ENCODE assay signal across 12 cellular contexts in the genomic region with DNA sequence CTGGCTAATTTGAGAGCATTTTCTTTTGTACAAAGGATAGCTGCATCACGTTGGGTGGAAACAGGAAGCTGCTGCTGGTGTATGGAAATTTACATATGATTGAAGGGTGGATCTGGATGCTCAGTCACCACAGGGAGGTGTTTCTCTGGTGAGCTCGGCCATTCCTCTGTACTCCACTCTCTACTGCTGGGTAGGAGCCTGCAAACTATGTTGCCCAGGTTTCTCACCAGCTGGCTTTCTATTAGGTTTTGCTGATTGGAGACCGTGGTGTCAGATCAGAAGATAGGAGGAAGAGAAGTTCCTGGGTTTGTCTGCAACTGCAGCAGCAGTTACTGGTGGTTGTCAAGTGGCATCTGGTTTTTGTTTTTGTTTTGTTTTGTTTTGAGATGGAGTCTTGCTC.
DNase-seq lines count a peak whose midpoint lies in the region; ATAC-seq and TF ChIP-seq lines count a peak whose summit lies in the region.
"Had no signal": no experiment of that assay in that cellular context is flagged by ENCODE, and none has a peak within 500 bp of the region (broad histone marks: within the 10 kb centered on the region; RNA-seq: fewer than 3 reads in every experiment).

No MANE protein-coding gene starts in this region.

- H3K4ac ChIP-seq in trophoblast cell (ENCODE audit: low read depth, low read length): no peak overlapping the region

- H3K14ac ChIP-seq in trophoblast cell (ENCODE audit: low read length): no peak overlapping the region

- H3K18ac ChIP-seq in trophoblast cell (ENCODE audit: low read length): no peak overlapping the region

- H3K9me3 Mint-ChIP-seq in activated T-cell treated with anti-CD3 and anti-CD28 coated beads, Interleukin-2, amount 50 U/mL, for 4 hours: no peaks in the 10 kb centered on the region
- peaks cover 3% of the 10 kb centered on the region for H3K9me3 Mint-ChIP-seq in activated naive CD8-positive, alpha-beta T cell treated with anti-CD3 and anti-CD28 coated beads for 36 hours

- peaks cover 40% of the 10 kb centered on the region for H3K36me3 ChIP-seq in OCI-LY7 (ENCODE audit: insufficient read depth, low read length)
- peaks cover 12 to 21% of the 10 kb centered on the region in 2 experiments for H3K36me3 ChIP-seq in trophoblast cell (ENCODE audit: control insufficient read depth in 1 of 2, insufficient read depth in 2 of 2, low read length in 2 of 2)

- H2BK12ac ChIP-seq in trophoblast cell (ENCODE audit: low read length): no peak overlapping the region

- DNase-seq in activated T-cell treated with anti-CD3 and anti-CD28 coated beads, Interleukin-2, amount 50 U/mL, for 4 hours: no peak
- DNase-seq in activated T-cell treated with anti-CD3 and anti-CD28 coated beads for 4 hours: no peak
- DNase-seq in OCI-LY7 (ENCODE audit: low spot score): peak; percentile 14
- DNase-seq in activated naive CD8-positive, alpha-beta T cell treated with anti-CD3 and anti-CD28 coated beads for 36 hours: no peak
- peak; percentile 82 to 90 for DNase-seq in trophoblast cell
- no peak for DNase-seq in amniotic stem cell (lab: John Stamatoyannopoulos, UW)
- DNase-seq in ureter (ENCODE audit: low spot score): no peak
- DNase-seq: GF-D8, GOT3, NCI-H2029 had no signal

- H4K20me1 ChIP-seq in OCI-LY7 (ENCODE audit: insufficient read depth, low read length): no peaks in the 10 kb centered on the region

- POLR2A ChIA-PET in OCI-LY7 (lab: Charles Lee): interaction anchor here (0.7 to 0.8 kb wide), 2 partner anchors 9 to 90 kb away, joined by 3 read pairs; no protein-coding TSS in a partner anchor

- H3K27me3 ChIP-seq in trophoblast cell (ENCODE audit: insufficient read depth, low read length): no peaks in the 10 kb centered on the region
- H3K27me3 ChIP-seq: tibial nerve had no signal

- H2AFZ ChIP-seq in OCI-LY7 (ENCODE audit: low read length): no peak overlapping the region
- H2AFZ ChIP-seq in trophoblast cell (ENCODE audit: insufficient read depth, low read length, poor library complexity): no peak overlapping the region

- H3K27me3 Mint-ChIP-seq in activated T-cell treated with anti-CD3 and anti-CD28 coated beads, Interleukin-2, amount 50 U/mL, for 4 hours (ENCODE audit: low read depth): no peaks in the 10 kb centered on the region
- H3K27me3 Mint-ChIP-seq in activated naive CD8-positive, alpha-beta T cell treated with anti-CD3 and anti-CD28 coated beads for 36 hours: no peaks in the 10 kb centered on the region

- H3K23ac ChIP-seq in trophoblast cell (ENCODE audit: low read length): no peak overlapping the region

- H3K4me2 ChIP-seq in OCI-LY7 (ENCODE audit: low read length) (no peak overlapping the region), trophoblast cell (ENCODE audit: low read length) (no peak overlapping the region)

- peak; percentile 18 to 51 for ATAC-seq in activated T-cell treated with anti-CD3 and anti-CD28 coated beads, Interleukin-2, amount 50 U/mL, for 4 hours
- ATAC-seq in GM19035 (IDR thresholded peaks at IDR 0.05; ENCODE audit: unreplicated experiment): no peak

- WGBS in trophoblast cell (ENCODE audit: extremely low coverage, insufficient coverage, insufficient read length): no CpG with 5 or more reads among the region's 3 CpGs

- H4K91ac ChIP-seq in trophoblast cell (ENCODE audit: low read depth, low read length): no peak overlapping the region

- H3K79me1 ChIP-seq in trophoblast cell (ENCODE audit: low read length): no peaks in the 10 kb centered on the region

- peak overlapping the region; percentile 34 for H3K27ac Mint-ChIP-seq in activated naive CD8-positive, alpha-beta T cell treated with anti-CD3 and anti-CD28 coated beads for 36 hours

- H3K36me3 Mint-ChIP-seq in activated T-cell treated with anti-CD3 and anti-CD28 coated beads, Interleukin-2, amount 50 U/mL, for 4 hours (ENCODE audit: insufficient read depth): peaks cover 28% of the 10 kb centered on the region
- H3K36me3 Mint-ChIP-seq in activated naive CD8-positive, alpha-beta T cell treated with anti-CD3 and anti-CD28 coated beads for 36 hours: peaks cover 48% of the 10 kb centered on the region

- H3K9ac ChIP-seq in trophoblast cell (ENCODE audit: low read length): no peak overlapping the region

- H3K4me1 Mint-ChIP-seq in activated T-cell treated with anti-CD3 and anti-CD28 coated beads, Interleukin-2, amount 50 U/mL, for 4 hours (ENCODE audit: low read depth): peaks cover 19% of the 10 kb centered on the region
- H3K4me1 Mint-ChIP-seq in activated naive CD8-positive, alpha-beta T cell treated with anti-CD3 and anti-CD28 coated beads for 36 hours: peaks cover 10% of the 10 kb centered on the region

- no peaks in the 10 kb centered on the region for H3K4me1 ChIP-seq in OCI-LY7 (ENCODE audit: insufficient read depth, low read length, poor library complexity, severe bottlenecking)
- peaks cover 2 to 4% of the 10 kb centered on the region in 2 experiments for H3K4me1 ChIP-seq in trophoblast cell (ENCODE audit: control insufficient read depth in 1 of 2, insufficient read depth in 2 of 2, low read length in 2 of 2)
- H3K4me1 ChIP-seq: tibial nerve had no signal

- H2AK5ac ChIP-seq in trophoblast cell (ENCODE audit: low read length): no peak overlapping the region

- intact Hi-C loops in OCI-LY7 (cut with micrococcal nuclease; ENCODE audit: unreplicated experiment): no loop called here

- H2BK120ac ChIP-seq in trophoblast cell (ENCODE audit: insufficient read depth, low read length, poor library complexity): no peak overlapping the region

- no peaks in the 10 kb centered on the region for H3K9me2 ChIP-seq in OCI-LY7 (ENCODE audit: insufficient read depth, low read length)

- no TSS peak for BruUV-seq in OCI-LY7 (replicated peaks; lab: Mats Ljungman, UMichigan)

- H3K9me3 ChIP-seq in OCI-LY7 (ENCODE audit: low read length): no peaks in the 10 kb centered on the region
- no peaks in the 10 kb centered on the region for H3K9me3 ChIP-seq in trophoblast cell (ENCODE audit: insufficient read depth, low read depth, low read length)

- no peak overlapping the region for H2BK5ac ChIP-seq in trophoblast cell (ENCODE audit: low read depth, low read length, poor library complexity)

- no peak overlapping the region for H3K4me3 ChIP-seq in OCI-LY7 (ENCODE audit: low read depth, low read length, poor library complexity, severe bottlenecking)
- no peak overlapping the region for H3K4me3 ChIP-seq in trophoblast cell (ENCODE audit: low read depth, low read length)
- H3K4me3 ChIP-seq: tibial nerve had no signal

- H3K79me2 ChIP-seq in OCI-LY7 (ENCODE audit: insufficient read depth, low read depth, low read length): no peaks in the 10 kb centered on the region
- H3K79me2 ChIP-seq in trophoblast cell (ENCODE audit: control insufficient read depth, insufficient read depth, low read length, poor library complexity): no peaks in the 10 kb centered on the region

- TF ChIP-seq CTCF in OCI-LY7 (conservative IDR thresholded peaks at IDR 0.05; ENCODE audit: low read length): no peak

- CTCF ChIA-PET in OCI-LY7 (lab: Charles Lee; ENCODE audit: unreplicated experiment): no interaction called here

- no peak overlapping the region for H4K8ac ChIP-seq in trophoblast cell (ENCODE audit: low read depth, low read length)

- peak overlapping the region; percentile 45 for H3K4me3 Mint-ChIP-seq in activated T-cell treated with anti-CD3 and anti-CD28 coated beads, Interleukin-2, amount 50 U/mL, for 4 hours
- no peak overlapping the region for H3K4me3 Mint-ChIP-seq in activated naive CD8-positive, alpha-beta T cell treated with anti-CD3 and anti-CD28 coated beads for 36 hours

- no peak overlapping the region for H4K12ac ChIP-seq in trophoblast cell (ENCODE audit: low read depth, low read length)

- H3K27ac ChIP-seq in OCI-LY7 (ENCODE audit: low read depth, low read length, poor library complexity, severe bottlenecking) (no peak overlapping the region), trophoblast cell (ENCODE audit: low read depth, low read length) (no peak overlapping the region)
- H3K27ac ChIP-seq: tibial nerve had no signal

Comparison
In these comparisons a context has a peak if more than half of its experiments do, and no peak if none do; other contexts are left out.
1. DNase-seq: peak in OCI-LY7 (single experiment) and trophoblast cell (2 of 2); none in activated T-cell treated with anti-CD3 and anti-CD28 coated beads, Interleukin-2, amount 50 U/mL, for 4 hours (single experiment), activated T-cell treated with anti-CD3 and anti-CD28 coated beads for 4 hours (single experiment), activated naive CD8-positive, alpha-beta T cell treated with anti-CD3 and anti-CD28 coated beads for 36 hours (single experiment), amniotic stem cell (single experiment) and ureter (single experiment).